14 cellular contexts compared by ENCODE assay signal in genomic region chr15:98721166-98721565, GRCh38.
"Had no signal": no experiment of that assay in that cellular context is flagged by ENCODE, and none has a peak within 500 bp of the region (broad histone marks: within the 10 kb centered on the region; RNA-seq: fewer than 3 reads in every experiment).

No MANE protein-coding gene starts in this region.

- H3K27me3 Mint-ChIP-seq: stimulated activated naive CD8-positive, alpha-beta T cell treated with anti-CD3 and anti-CD28 coated beads, Interleukin-15, Interleukin-2, amounts not matched to agents 100 ng/mL and 50 ng/mL, for 24 hours had no signal

- H3K9me2 ChIP-seq: SK-N-SH had no signal

- H3K9ac ChIP-seq: SK-N-SH had no signal

- H3K4me3 Mint-ChIP-seq: activated T-cell treated with anti-CD3 and anti-CD28 coated beads, Interleukin-2, amount 50 U/mL, for 4 hours; neural crest cell; stimulated activated naive CD8-positive, alpha-beta T cell treated with anti-CD3 and anti-CD28 coated beads, Interleukin-15, Interleukin-2, amounts not matched to agents 100 ng/mL and 50 ng/mL, for 24 hours had no signal

- DNase-seq: activated CD4-positive, CD25-positive, alpha-beta regulatory T cell; activated gamma-delta T cell; activated T-cell treated with anti-CD3 and anti-CD28 coated beads, Interleukin-2, amount 50 U/mL, for 4 hours; amniotic stem cell; esophagus squamous epithelium; foreskin fibroblast; head of caudate nucleus; SK-N-SH; stimulated activated CD4-positive, alpha-beta T cell treated with anti-CD3 and anti-CD28 coated beads, Interleukin-4, amount 100 ng/mL, for 1 hour; stimulated activated CD8-positive, alpha-beta memory T cell treated with anti-CD3 and anti-CD28 coated beads, Interleukin-4, amount 100 ng/mL, for 48 hours; T-helper 1 cell; testis had no signal

- H3K9me3 ChIP-seq: esophagus squamous epithelium, SK-N-SH, testis had no signal

- H3K9me3 Mint-ChIP-seq: activated T-cell treated with anti-CD3 and anti-CD28 coated beads, Interleukin-2, amount 50 U/mL, for 4 hours; neural crest cell; stimulated activated naive CD8-positive, alpha-beta T cell treated with anti-CD3 and anti-CD28 coated beads, Interleukin-15, Interleukin-2, amounts not matched to agents 100 ng/mL and 50 ng/mL, for 24 hours had no signal

- H3K27ac Mint-ChIP-seq: stimulated activated naive CD8-positive, alpha-beta T cell treated with anti-CD3 and anti-CD28 coated beads, Interleukin-15, Interleukin-2, amounts not matched to agents 100 ng/mL and 50 ng/mL, for 24 hours had no signal

- H3K36me3 ChIP-seq: esophagus squamous epithelium had no signal

- H3K4me3 ChIP-seq: esophagus squamous epithelium, testis had no signal

- H3K27ac ChIP-seq: esophagus squamous epithelium, testis had no signal

- H3K27me3 ChIP-seq: esophagus squamous epithelium, testis had no signal

- H3K4me2 ChIP-seq: SK-N-SH had no signal

- ATAC-seq: activated T-cell treated with anti-CD3 and anti-CD28 coated beads, Interleukin-2, amount 50 U/mL, for 4 hours had no signal
